In genomic region chr11:134480129-134480652, GRCh38 we compare ENCODE assay signal across 23 cellular contexts.
"Had no signal": no experiment of that assay in that cellular context is flagged by ENCODE, and none has a peak within 500 bp of the region (broad histone marks: within the 10 kb centered on the region; RNA-seq: fewer than 3 reads in every experiment).

No MANE protein-coding gene starts in this region.

- H3K4me3 Mint-ChIP-seq: activated naive CD4-positive, alpha-beta T cell treated with anti-CD3 and anti-CD28 coated beads, Interleukin-2, amount 10 ng/mL, durations not matched to agents 7 days and 5 days; activated naive CD8-positive, alpha-beta T cell treated with anti-CD3 and anti-CD28 coated beads, Interleukin-2, amount 50 U/mL, for 24 hours; activated T-helper 1 cell treated with anti-CD3 and anti-CD28 coated beads, Interleukin-12 subunit alpha, Interleukin-12 subunit beta, Interleukin-2, Interleukin-4 antibody, amounts not matched to agents 30 ng/mL and 10 ng/mL and 1 ng/mL, durations not matched to agents 14 hours and 24 hours and 36 hours; central memory CD8-positive, alpha-beta T cell; mesothelial cell of epicardium; naive B cell; nephron progenitor cell had no signal

- H3K9me3 ChIP-seq: breast epithelium, psoas muscle, right atrium auricular region, spleen, tibial nerve, uterus had no signal

- H3K4me1 Mint-ChIP-seq: activated naive CD4-positive, alpha-beta T cell treated with anti-CD3 and anti-CD28 coated beads, Interleukin-2, amount 10 ng/mL, durations not matched to agents 7 days and 5 days; activated naive CD8-positive, alpha-beta T cell treated with anti-CD3 and anti-CD28 coated beads, Interleukin-2, amount 50 U/mL, for 24 hours; central memory CD8-positive, alpha-beta T cell; mesothelial cell of epicardium; naive B cell; nephron progenitor cell had no signal

- H3K27ac Mint-ChIP-seq: activated naive CD4-positive, alpha-beta T cell treated with anti-CD3 and anti-CD28 coated beads, Interleukin-2, amount 10 ng/mL, durations not matched to agents 7 days and 5 days; activated naive CD8-positive, alpha-beta T cell treated with anti-CD3 and anti-CD28 coated beads, Interleukin-2, amount 50 U/mL, for 24 hours; activated T-helper 1 cell treated with anti-CD3 and anti-CD28 coated beads, Interleukin-12 subunit alpha, Interleukin-12 subunit beta, Interleukin-2, Interleukin-4 antibody, amounts not matched to agents 30 ng/mL and 10 ng/mL and 1 ng/mL, durations not matched to agents 14 hours and 24 hours and 36 hours; mesothelial cell of epicardium; naive B cell; nephron progenitor cell had no signal

- H3K9me3 Mint-ChIP-seq: activated naive CD4-positive, alpha-beta T cell treated with anti-CD3 and anti-CD28 coated beads, Interleukin-2, amount 10 ng/mL, durations not matched to agents 7 days and 5 days; activated naive CD8-positive, alpha-beta T cell treated with anti-CD3 and anti-CD28 coated beads, Interleukin-2, amount 50 U/mL, for 24 hours; activated T-helper 1 cell treated with anti-CD3 and anti-CD28 coated beads, Interleukin-12 subunit alpha, Interleukin-12 subunit beta, Interleukin-2, Interleukin-4 antibody, amounts not matched to agents 30 ng/mL and 10 ng/mL and 1 ng/mL, durations not matched to agents 14 hours and 24 hours and 36 hours; central memory CD8-positive, alpha-beta T cell; mesothelial cell of epicardium; nephron progenitor cell had no signal

- H3K36me3 ChIP-seq: breast epithelium, right atrium auricular region, spleen, tibial nerve, uterus had no signal

- ATAC-seq: activated naive CD8-positive, alpha-beta T cell treated with anti-CD3 and anti-CD28 coated beads, Interleukin-2, amount 50 U/mL, for 24 hours; psoas muscle had no signal

- DNase-seq: activated CD4-positive, alpha-beta T cell treated with anti-CD3 and anti-CD28 coated beads for 4 hours; activated CD4-positive, alpha-beta T cell treated with anti-CD3 and anti-CD28 coated beads, Interleukin-2, amount 50 U/mL, for 4 hours; activated CD8-positive, alpha-beta memory T cell treated with anti-CD3 and anti-CD28 coated beads for 24 hours; activated effector memory CD4-positive, alpha-beta T cell treated with anti-CD3 and anti-CD28 coated beads, Interleukin-2, amount 50 U/mL, for 16 hours; activated naive CD4-positive, alpha-beta T cell treated with anti-CD3 and anti-CD28 coated beads, Interleukin-2, amount 10 ng/mL, durations not matched to agents 7 days and 5 days; activated naive CD8-positive, alpha-beta T cell treated with anti-CD3 and anti-CD28 coated beads, Interleukin-2, amount 50 U/mL, for 24 hours; activated T-cell treated with anti-CD3 and anti-CD28 coated beads, Interleukin-2, amount 50 U/mL, for 1 hour; amygdala; effector CD8-positive, alpha-beta T cell; naive B cell; nephron progenitor cell; psoas muscle; spleen; stimulated activated CD4-positive, alpha-beta T cell treated with anti-CD3 and anti-CD28 coated beads, Interleukin-2, amount 100 ng/mL, for 48 hours; stimulated activated naive CD4-positive, alpha-beta T cell treated with Interleukin-2 at 50 U/mL for 16 hours; uterus had no signal

- H3K36me3 Mint-ChIP-seq: activated naive CD4-positive, alpha-beta T cell treated with anti-CD3 and anti-CD28 coated beads, Interleukin-2, amount 10 ng/mL, durations not matched to agents 7 days and 5 days; mesothelial cell of epicardium; naive B cell had no signal

- H3K4me1 ChIP-seq: breast epithelium, parathyroid adenoma, psoas muscle, right atrium auricular region, spleen, tibial nerve, uterus had no signal

- H3K27ac ChIP-seq: breast epithelium, parathyroid adenoma, psoas muscle, right atrium auricular region, spleen, tibial nerve, uterus had no signal

- H3K4me3 ChIP-seq: breast epithelium, psoas muscle, right atrium auricular region, spleen, tibial nerve, uterus had no signal

- H3K27me3 ChIP-seq: right atrium auricular region, uterus had no signal
